12 cellular contexts compared by ENCODE assay signal in the genomic region with DNA sequence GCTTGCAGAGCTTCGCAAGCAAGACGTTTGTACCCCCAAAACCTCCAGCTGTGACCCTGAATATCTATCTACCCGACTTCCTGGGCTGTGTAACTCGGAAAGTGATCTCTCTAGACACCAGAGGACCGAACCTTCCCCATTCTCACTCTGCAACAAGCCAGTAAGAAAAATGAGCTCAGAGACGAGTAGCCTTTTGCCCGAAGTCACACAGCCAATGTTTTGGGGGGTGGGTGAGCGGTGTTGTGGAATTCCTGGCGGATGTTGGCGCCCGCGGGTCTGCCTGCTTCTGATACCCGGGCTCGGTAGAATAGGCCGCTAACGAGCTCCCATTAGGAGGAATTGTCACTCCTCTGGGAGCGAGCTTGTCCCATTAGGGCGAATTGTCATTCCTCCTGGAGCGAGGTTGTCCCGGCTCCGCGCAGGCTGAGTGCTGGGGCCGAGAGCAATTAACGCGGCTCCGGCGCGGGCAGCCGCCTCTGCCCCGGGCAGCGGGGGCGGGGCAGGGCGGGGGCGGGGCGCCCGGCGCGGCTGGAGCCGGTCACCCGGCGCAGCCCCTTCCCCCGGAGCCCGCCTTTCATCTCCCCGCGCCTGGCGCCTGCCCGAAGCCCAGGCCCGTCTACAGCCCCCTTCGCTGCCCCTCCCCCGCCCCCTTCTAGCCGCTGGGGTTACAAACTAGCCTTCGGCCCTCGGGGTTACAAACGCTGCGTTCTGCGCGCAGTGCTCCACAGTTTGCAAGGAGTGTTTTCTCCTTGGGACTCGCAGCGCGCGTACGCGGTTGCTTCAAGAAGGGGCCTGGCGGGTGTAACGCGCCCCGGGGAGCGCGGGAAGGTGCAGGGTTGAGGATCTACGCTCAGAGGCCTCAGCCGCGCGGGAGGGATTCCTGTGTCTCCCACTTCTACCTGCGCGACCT. TPM values are rescaled to one million over a fixed set of nuclear protein-coding genes. Genes with fewer than 3 reads are reported as not detected.
DNase-seq lines count a peak whose midpoint lies in the region; ATAC-seq, FAIRE-seq and TF ChIP-seq lines count a peak whose summit lies in the region.
"Had no signal": no experiment of that assay in that cellular context is flagged by ENCODE, and none has a peak within 500 bp of the region (broad histone marks: within the 10 kb centered on the region; RNA-seq: fewer than 3 reads in every experiment).

No MANE protein-coding gene starts in this region.

- no peak for TF ChIP-seq RAD21 in GM12878 (IDR thresholded peaks at IDR 0.05; ENCODE audit: insufficient read depth, low read depth, low read length)

- no peak overlapping the region for H3K27ac ChIP-seq in heart left ventricle
- no peak overlapping the region for H3K27ac ChIP-seq in GM12878 (ENCODE audit: control insufficient read depth, insufficient read depth)
- no peak overlapping the region for H3K27ac ChIP-seq in PC-9

- intact Hi-C loops in heart left ventricle (cut with DNase I): no loop called here
- intact Hi-C loops in cardiac septum (cut with DNase I): no loop called here
- intact Hi-C loops in GM12878 (cut with micrococcal nuclease; ENCODE audit: unreplicated experiment): no loop called here
- intact Hi-C loops in PC-9 (cut with micrococcal nuclease; ENCODE audit: unreplicated experiment): no loop called here

- peak overlapping the region; percentile 91 for H3K4me3 Mint-ChIP-seq in type B pancreatic cell
- H3K4me3 Mint-ChIP-seq: central memory CD8-positive, alpha-beta T cell had no signal

- no peaks in the 10 kb centered on the region for H3K9me3 Mint-ChIP-seq in type B pancreatic cell
- H3K9me3 Mint-ChIP-seq: central memory CD8-positive, alpha-beta T cell had no signal

- TF ChIP-seq POLR2A in heart left ventricle (IDR thresholded peaks at IDR 0.05) (no peak), GM12878 (IDR thresholded peaks at IDR 0.05; ENCODE audit: low read depth, low read length) (no peak)

- BruUV-seq in GM12878 (replicated peaks; lab: Mats Ljungman, UMichigan) (no TSS peak), PC-9 (replicated peaks; lab: Mats Ljungman, UMichigan) (no TSS peak)

- H3K36me3 Mint-ChIP-seq in type B pancreatic cell: peaks cover 4% of the 10 kb centered on the region

- H3K4me2 ChIP-seq in GM12878 (ENCODE audit: control insufficient read depth, insufficient read depth) (no peak overlapping the region), PC-9 (no peak overlapping the region)

- no peaks in the 10 kb centered on the region for H4K20me1 ChIP-seq in GM12878 (ENCODE audit: control insufficient read depth, insufficient read depth)
- no peaks in the 10 kb centered on the region for H4K20me1 ChIP-seq in PC-9 (ENCODE audit: insufficient read depth)

- peaks cover 0 to 34% (median 6%) of the 10 kb centered on the region in 12 donors for H3K4me1 ChIP-seq in heart left ventricle
- no peaks in the 10 kb centered on the region for H3K4me1 ChIP-seq in GM12878 (ENCODE audit: control insufficient read depth, insufficient read depth, low read length)
- no peaks in the 10 kb centered on the region for H3K4me1 ChIP-seq in PC-9 (replicated peaks; ENCODE audit: insufficient read depth)

- FAIRE-seq in GM12878 (lab: Jason Lieb, UNC): no peak

- no peak for ATAC-seq in heart left ventricle
- ATAC-seq in GM12878: no peak

- no peak for TF ChIP-seq EP300 in GM12878 (IDR thresholded peaks at IDR 0.05; ENCODE audit: borderline replicate concordance in 1 of 2, control insufficient read depth in 1 of 2, low read depth in 2 of 2, low read length in 2 of 2)

- TF ChIP-seq CTCF in heart left ventricle (IDR thresholded peaks at IDR 0.05) (no peak), GM12878 (IDR thresholded peaks at IDR 0.05 in 2 of 3, conservative IDR thresholded peaks at IDR 0.05 in 1 of 3; ENCODE audit: control insufficient read depth in 2 of 3, extremely low read depth in 1 of 3, insufficient read depth in 1 of 3, low read depth in 3 of 3, low read length in 3 of 3) (no peak), type B pancreatic cell (conservative IDR thresholded peaks at IDR 0.05) (no peak), PC-9 (conservative IDR thresholded peaks at IDR 0.05) (no peak), GM20000 (IDR thresholded peaks at IDR 0.05; ENCODE audit: extremely low read depth, missing control alignments) (no peak)

- peaks cover 75% of the 10 kb centered on the region for H3K27me3 Mint-ChIP-seq in type B pancreatic cell

- H3K79me2 ChIP-seq in GM12878 (ENCODE audit: control insufficient read depth, insufficient read depth, low read length): no peaks in the 10 kb centered on the region
- no peaks in the 10 kb centered on the region for H3K79me2 ChIP-seq in PC-9 (ENCODE audit: low read depth)

- H3F3A ChIP-seq in PC-9 (ENCODE audit: insufficient read depth, low read depth): no peaks in the 10 kb centered on the region

- POLR2A ChIA-PET in GM12878 (lab: Charles Lee) (no interaction called here), PC-9 (lab: Charles Lee; ENCODE audit: unreplicated experiment) (no interaction called here)

- H3K27me3 ChIP-seq in heart left ventricle (peaks cover 37 to 97% (median 70%) of the 10 kb centered on the region in 9 donors), GM12878 (replicated peaks in 1 of 2; ENCODE audit: control insufficient read depth in 2 of 2, insufficient read depth in 2 of 2, low read length in 1 of 2) (peaks cover 11 to 22% of the 10 kb centered on the region in 2 experiments), PC-9 (ENCODE audit: insufficient read depth, low read depth) (peaks cover 81% of the 10 kb centered on the region)

- no peak overlapping the region for H3K9ac ChIP-seq in GM12878 (ENCODE audit: control insufficient read depth, insufficient read depth, low read length)

- peaks cover 60% of the 10 kb centered on the region for H3K4me1 Mint-ChIP-seq in type B pancreatic cell (ENCODE audit: unreplicated experiment)

- RAD21 ChIA-PET in GM12878 (lab: Charles Lee; ENCODE audit: unreplicated experiment): no interaction called here

- WGBS in heart left ventricle, 4 donors: 1 to 3% (median 2%) methylated on average over 25 to 75 of the region's 75 CpGs
- WGBS in GM12878 (ENCODE audit: insufficient coverage, insufficient replicate concordance, low lambda C conversion rate, missing lambda C conversion rate): 48% methylated on average over 43 of the region's 75 CpGs

- SMC1A ChIA-PET in GM12878 (lab: Charles Lee; ENCODE audit: uncharacterized antibody, unreplicated experiment): no interaction called here

- H3K9me3 ChIP-seq in heart left ventricle (no peaks in the 10 kb centered on the region), GM12878 (replicated peaks; ENCODE audit: control insufficient read depth, insufficient read depth, low read length) (no peaks in the 10 kb centered on the region; the same call in 2 of the 3 replicates), PC-9 (ENCODE audit: insufficient read depth, low read depth) (no peaks in the 10 kb centered on the region)

- in situ Hi-C loops in GM12878 (cut with MboI): no loop called here

- H3K9me2 ChIP-seq in PC-9 (ENCODE audit: insufficient read depth): no peaks in the 10 kb centered on the region

- CTCF ChIA-PET in GM12878 (lab: Yijun Ruan, JAX): interaction anchor here (0.6 kb wide), 1 partner anchor 1558 kb away, joined by 3 read pairs; no protein-coding TSS in a partner anchor
- CTCF ChIA-PET in PC-9 (lab: Charles Lee): no interaction called here

- DNase-seq in heart left ventricle (no peak), cardiac septum (ENCODE audit: low spot score) (no peak), GM12878 (ENCODE audit: low read depth, low spot score) (no peak), left kidney (ENCODE audit: low read depth, low spot score) (peak; percentile 80), type B pancreatic cell (ENCODE audit: extremely low spot score, unreplicated experiment) (peak; percentile 77), PC-9 (no peak), GM20000 (ENCODE audit: low spot score) (no peak), dedifferentiated amniotic fluid mesenchymal stem cell (ENCODE audit: extremely low spot score) (no peak)
- DNase-seq: foreskin melanocyte; naive B cell; stimulated activated CD4-positive, alpha-beta T cell treated with anti-CD3 and anti-CD28 coated beads, Interleukin-4, amount 100 ng/mL, for 4 hours had no signal

- H3K4me3 ChIP-seq in heart left ventricle: peak overlapping the region in 10 of 12 donors; percentile 5 to 42 (median 24)
- H3K4me3 ChIP-seq in GM12878: no peak overlapping the region
- H3K4me3 ChIP-seq in PC-9: no peak overlapping the region

- peak overlapping the region; percentile 80 for H3K27ac Mint-ChIP-seq in type B pancreatic cell

- no peaks in the 10 kb centered on the region for H3K36me3 ChIP-seq in heart left ventricle
- no peaks in the 10 kb centered on the region for H3K36me3 ChIP-seq in GM12878 (ENCODE audit: control insufficient read depth in 2 of 2, insufficient read depth in 2 of 2, low read length in 1 of 2)
- H3K36me3 ChIP-seq in PC-9 (ENCODE audit: low read depth): no peaks in the 10 kb centered on the region

- H2AFZ ChIP-seq in GM12878 (ENCODE audit: control insufficient read depth, low read depth, low read length) (no peak overlapping the region), PC-9 (no peak overlapping the region)

TF ChIP-seq in GM12878, 131 proteins besides CTCF, POLR2A, EP300 and RAD21:
- no peak for TF ChIP-seq TCF3 (IDR thresholded peaks at IDR 0.05; ENCODE audit: borderline replicate concordance, insufficient read depth, low read depth, low read length)
- peak; percentile 55 for TF ChIP-seq SUZ12 (IDR thresholded peaks at IDR 0.05; ENCODE audit: unreplicated experiment)

RNA-seq across cellular contexts. Expression of a gene that starts 3.5 kb away (rescaled TPM):
- total RNA-seq in heart left ventricle (1 to 10 TPM; 1.4 to 5.3 (median 2.0) TPM), cardiac septum (2.1 TPM), GM12878 (2014; rRNA removed) (not detected in 2 replicates), GM12878 (2014; rRNA removed; fragmentation: Illumina TruSeq; extraction: Trizol) (not detected in 2 replicates), GM12878 (2021) (not detected in 2 replicates), type B pancreatic cell (ENCODE audit: low replicate concordance) (55.6 and 69.7 TPM in 2 replicates), PC-9 (2021) (not detected in 2 replicates)
- polyA plus RNA-seq in heart left ventricle (under 1 TPM; 0.73 to 0.80 TPM), GM12878 (2011; rRNA removed) (not detected in 2 replicates), GM12878 (2014; fragmentation: Illumina TruSeq; extraction: Trizol) (not detected in 2 replicates), GM12878 (2014; fragmentation: Nextera tagmentation; extraction: Ambion mirVana) (not detected), GM12878 (2014; rRNA removed) (not detected in 2 replicates), GM12878 (2016; fragmentation: Nextera tagmentation; extraction: Ambion mirVana) (not detected)
- not detected in 2 replicates for total RNA-seq in GM12878 (2013; cell fraction: nucleolus; rRNA removed)
- polyA plus RNA-seq in GM12878 (2011; ENCODE audit: low read depth): not detected
- polyA plus RNA-seq in GM12878 (2011; cell fraction: cytosol; rRNA removed): not detected in 2 replicates
- not detected in 2 replicates for polyA plus RNA-seq in GM12878 (2011; cell fraction: nucleus; rRNA removed)
- not detected in 2 replicates for polyA plus RNA-seq in GM12878 (2012)
- polyA minus RNA-seq in GM12878 (2011; rRNA and poly(A)+ RNA removed): not detected in 2 replicates
- polyA minus RNA-seq in GM12878 (2011; cell fraction: cytosol; rRNA and poly(A)+ RNA removed): not detected in 2 replicates
- polyA minus RNA-seq in GM12878 (2011; cell fraction: nucleus; rRNA and poly(A)+ RNA removed): not detected in 2 replicates

Comparison
In these comparisons a context has a peak if more than half of its experiments do, and no peak if none do; other contexts are left out.
1. DNase-seq: peak in left kidney (single experiment) and type B pancreatic cell (single experiment); none in heart left ventricle (0 of 5), cardiac septum (single experiment), GM12878 (single experiment), PC-9 (0 of 2), GM20000 (single experiment) and dedifferentiated amniotic fluid mesenchymal stem cell (single experiment).
2. H3K4me3 ChIP-seq: peak in heart left ventricle (10 of 12); none in GM12878 (single experiment) and PC-9 (single experiment).